In genomic region chr15:99170476-99171065, GRCh38 we compare ENCODE assay signal across 15 cellular contexts.
DNase-seq lines count a peak whose midpoint lies in the region; ATAC-seq and TF ChIP-seq lines count a peak whose summit lies in the region.
"Had no signal": no experiment of that assay in that cellular context is flagged by ENCODE, and none has a peak within 500 bp of the region (broad histone marks: within the 10 kb centered on the region; RNA-seq: fewer than 3 reads in every experiment).

No MANE protein-coding gene starts in this region.

- peaks cover 8% of the 10 kb centered on the region; the same call in 1 of the 2 replicates for H4K20me1 ChIP-seq in IMR-90 (ENCODE audit: insufficient read depth, low read length)

- H3K4me3 ChIP-seq in IMR-90 (ENCODE audit: insufficient read depth, low read depth, low read length) (no peak overlapping the region), endodermal cell (ENCODE audit: low read length) (no peak overlapping the region), lung (no peak overlapping the region)

- peaks cover 3 to 19% of the 10 kb centered on the region in 2 experiments; a peak in 3 of 4 replicates for H3K79me1 ChIP-seq in IMR-90 (ENCODE audit: low read depth in 1 of 2, low read length in 2 of 2)

- in situ Hi-C loops in IMR-90 (cut with MboI; ENCODE audit: low sequenced_read_pairs): no loop called here

- H3K4me3 Mint-ChIP-seq in endodermal cell: no peak overlapping the region
- H3K4me3 Mint-ChIP-seq: activated T-helper 17 cell treated with anti-CD3 and anti-CD28 coated beads, Interleukin-2, amount 50 U/mL, for 72 hours; dendritic cell treated with granulocyte-macrophage colony-stimulating factor and Interleukin-4, amounts not matched to agents 40 ng/mL and 50 ng/mL, for 4 days; WTC11 had no signal

- H3K9ac ChIP-seq in IMR-90 (ENCODE audit: low read depth, low read length): no peak overlapping the region
- no peak overlapping the region for H3K9ac ChIP-seq in endodermal cell (ENCODE audit: extremely low read depth, low read length, poor library complexity, severe bottlenecking)

- peak overlapping the region; percentile 17; the same call in 1 of the 2 replicates for H2AK5ac ChIP-seq in IMR-90 (ENCODE audit: low read depth, low read length)

- no peaks in the 10 kb centered on the region for H3K27me3 Mint-ChIP-seq in endodermal cell (ENCODE audit: insufficient read depth)
- H3K27me3 Mint-ChIP-seq: activated T-helper 17 cell treated with anti-CD3 and anti-CD28 coated beads, Interleukin-2, amount 50 U/mL, for 72 hours; dendritic cell treated with granulocyte-macrophage colony-stimulating factor and Interleukin-4, amounts not matched to agents 40 ng/mL and 50 ng/mL, for 4 days had no signal

- WGBS in IMR-90 (ENCODE audit: extremely low coverage in 2 of 2, insufficient read length in 1 of 2), 2 experiments: 95% methylated on average over 3 of the region's 7 CpGs; no CpG with 5 or more reads in 1 of the 2 experiments
- 77 to 84% methylated on average over 4 to 7 of the region's 7 CpGs for WGBS in endodermal cell (ENCODE audit: insufficient coverage in 1 of 2, insufficient read length in 1 of 2), 2 experiments
- 77 to 87% methylated on average over 7 of the region's 7 CpGs for WGBS in lung, 2 donors

- H3K4me1 ChIP-seq in IMR-90 (ENCODE audit: control insufficient read depth, insufficient read depth, low read length): peaks cover 24% of the 10 kb centered on the region
- H3K4me1 ChIP-seq in endodermal cell (ENCODE audit: control insufficient read depth, insufficient read depth, low read length): peaks cover 7% of the 10 kb centered on the region
- H3K4me1 ChIP-seq in lung (ENCODE audit: control insufficient read depth in 2 of 2, insufficient read depth in 2 of 2, low read length in 2 of 2): peaks cover 4 to 9% of the 10 kb centered on the region in 2 donors

- 0 out of 3 replicates have a peak overlapping the region, but pooled peaks have one; percentile 19 for H2BK15ac ChIP-seq in IMR-90 (ENCODE audit: low read depth, low read length)

- POLR2A ChIA-PET in IMR-90 (lab: Charles Lee; ENCODE audit: unreplicated experiment): no interaction called here

- H3K27ac ChIP-seq in IMR-90 (ENCODE audit: insufficient read depth, low read length): peak overlapping the region; percentile 8; the same call in 1 of the 2 replicates
- H3K27ac ChIP-seq in endodermal cell (ENCODE audit: low read depth, low read length): no peak overlapping the region
- peak overlapping the region in 1 of 2 donors; percentile 51 for H3K27ac ChIP-seq in lung (ENCODE audit: low read depth in 1 of 2, low read length in 1 of 2)
- H3K27ac ChIP-seq in temporal lobe (ENCODE audit: low read depth, low read length): peak overlapping the region; percentile 21

- peak overlapping the region; percentile 54 for H3K14ac ChIP-seq in IMR-90 (replicated peaks; ENCODE audit: low read depth, low read length)

- no peak for TF ChIP-seq POLR2A in IMR-90 (IDR thresholded peaks at IDR 0.05; ENCODE audit: low read depth, low read length)

- no peak overlapping the region for H3K56ac ChIP-seq in IMR-90 (ENCODE audit: extremely low read depth, insufficient read depth, low read length)

- H3K9me3 Mint-ChIP-seq in endodermal cell: no peaks in the 10 kb centered on the region
- H3K9me3 Mint-ChIP-seq: activated T-helper 17 cell treated with anti-CD3 and anti-CD28 coated beads, Interleukin-2, amount 50 U/mL, for 72 hours; dendritic cell treated with granulocyte-macrophage colony-stimulating factor and Interleukin-4, amounts not matched to agents 40 ng/mL and 50 ng/mL, for 4 days; WTC11 had no signal

- H2AFZ ChIP-seq in IMR-90 (replicated peaks; ENCODE audit: low read length, poor library complexity): no peak overlapping the region

- 0 out of 2 replicates have a peak overlapping the region, but pooled peaks have one; percentile 19 for H3K23ac ChIP-seq in IMR-90 (ENCODE audit: low read depth, low read length)

- no peak overlapping the region for H2AK9ac ChIP-seq in IMR-90 (replicated peaks; ENCODE audit: low read depth, low read length, poor library complexity)

- H4K5ac ChIP-seq in IMR-90 (ENCODE audit: low read depth, low read length): no peak overlapping the region

- H3K36me3 Mint-ChIP-seq in endodermal cell (ENCODE audit: low read depth): peaks cover 20% of the 10 kb centered on the region

- H3K36me3 ChIP-seq in IMR-90 (ENCODE audit: control insufficient read depth, insufficient read depth, low read length) (peaks cover 21% of the 10 kb centered on the region), endodermal cell (ENCODE audit: control insufficient read depth, insufficient read depth, low read length) (peaks cover 7% of the 10 kb centered on the region), lung (ENCODE audit: control insufficient read depth in 2 of 2, insufficient read depth in 2 of 2, low read length in 2 of 2) (peaks cover 0 to 16% of the 10 kb centered on the region in 2 donors)

- peaks cover 33% of the 10 kb centered on the region for H3K9me1 ChIP-seq in IMR-90 (ENCODE audit: insufficient read depth, low read length)

- CTCF ChIA-PET in IMR-90 (lab: Yijun Ruan, JAX): interaction anchor here (1.0 to 1.7 kb wide), 2 partner anchors 10 to 70 kb away, joined by 3 to 8 read pairs; no protein-coding TSS in a partner anchor

- H4K91ac ChIP-seq in IMR-90 (ENCODE audit: insufficient read depth, low read depth, low read length): no peak overlapping the region

- no peak overlapping the region for H3K18ac ChIP-seq in IMR-90 (ENCODE audit: low read depth, low read length)

- H3K27me3 ChIP-seq in IMR-90 (ENCODE audit: control insufficient read depth, insufficient read depth, low read length): no peaks in the 10 kb centered on the region
- H3K27me3 ChIP-seq in endodermal cell (ENCODE audit: control insufficient read depth, insufficient read depth, low read length, poor library complexity, severe bottlenecking): no peaks in the 10 kb centered on the region
- no peaks in the 10 kb centered on the region for H3K27me3 ChIP-seq in lung (ENCODE audit: control insufficient read depth, insufficient read depth)

- ATAC-seq in IMR-90 (ENCODE audit: low read depth) (no peak), lung (ENCODE audit: insufficient read depth, low FRiP score) (no peak)
- ATAC-seq: activated T-helper 17 cell treated with anti-CD3 and anti-CD28 coated beads, Interleukin-2, amount 50 U/mL, for 72 hours; HCT116; WTC11 had no signal

- H4K8ac ChIP-seq in IMR-90 (ENCODE audit: low read depth in 2 of 2, low read length in 2 of 2): peak overlapping the region in 1 of 2 experiments; percentile 9; a peak in 2 of 4 replicates

- dilution Hi-C loops in IMR-90 (cut with HindIII; ENCODE audit: low sequenced_read_pairs, unreplicated experiment): no loop called here

- H2BK120ac ChIP-seq in IMR-90 (ENCODE audit: low read depth, low read length): peak overlapping the region; percentile 68

- no peak for TF ChIP-seq RAD21 in IMR-90 (IDR thresholded peaks at IDR 0.05; ENCODE audit: low read length)

- H2BK20ac ChIP-seq in IMR-90 (ENCODE audit: low read depth, low read length): 0 out of 2 replicates have a peak overlapping the region, but pooled peaks have one; percentile 8

- no TSS peak for BruUV-seq in IMR-90 (replicated peaks; lab: Mats Ljungman, UMichigan)

- TF ChIP-seq CTCF in IMR-90 (conservative IDR thresholded peaks at IDR 0.05; ENCODE audit: low read depth, low read length): no peak
- peak; percentile 53 for TF ChIP-seq CTCF in endodermal cell (conservative IDR thresholded peaks at IDR 0.05)
- TF ChIP-seq CTCF in lung (IDR thresholded peaks at IDR 0.05; ENCODE audit: control extremely low read depth, extremely low read depth): no peak
- TF ChIP-seq CTCF in GM10266 (IDR thresholded peaks at IDR 0.05; ENCODE audit: control insufficient read depth, insufficient read depth, low read depth, missing control alignments): no peak

- peaks cover 17% of the 10 kb centered on the region for H3K4me1 Mint-ChIP-seq in endodermal cell
- H3K4me1 Mint-ChIP-seq: activated T-helper 17 cell treated with anti-CD3 and anti-CD28 coated beads, Interleukin-2, amount 50 U/mL, for 72 hours; WTC11 had no signal

- no peak overlapping the region for H3K4me2 ChIP-seq in IMR-90 (ENCODE audit: low read depth, low read length)

- H3K27ac Mint-ChIP-seq in endodermal cell: no peak overlapping the region
- H3K27ac Mint-ChIP-seq: activated T-helper 17 cell treated with anti-CD3 and anti-CD28 coated beads, Interleukin-2, amount 50 U/mL, for 72 hours; dendritic cell treated with granulocyte-macrophage colony-stimulating factor and Interleukin-4, amounts not matched to agents 40 ng/mL and 50 ng/mL, for 4 days; WTC11 had no signal

- intact Hi-C loops in IMR-90 (cut with micrococcal nuclease): no loop called here

- H3K4ac ChIP-seq in IMR-90 (ENCODE audit: low read depth, low read length): peak overlapping the region; percentile 34

- DNase-seq in IMR-90 (no peak), endodermal cell (no peak), lung (ENCODE audit: low spot score) (peak; percentile 9), COLO668 (lab: John Stamatoyannopoulos, UW; ENCODE audit: unreplicated experiment) (no peak), GM10266 (ENCODE audit: extremely low spot score) (no peak), RPMI8226 (no peak)
- no peak for DNase-seq in effector CD4-positive, alpha-beta T cell
- DNase-seq: NCI-H2081 treated with DMSO at 0.1 percent for 48 hours; NCI-H526 treated with DMSO at 0.1 percent for 48 hours; stimulated activated CD4-positive, alpha-beta T cell treated with anti-CD3 and anti-CD28 coated beads, Interleukin-2, amount 100 ng/mL, for 24 hours had no signal

- H3K9me3 ChIP-seq in IMR-90 (ENCODE audit: control insufficient read depth, insufficient read depth, low read length) (no peaks in the 10 kb centered on the region), endodermal cell (ENCODE audit: control insufficient read depth, low read length) (no peaks in the 10 kb centered on the region), lung (ENCODE audit: control insufficient read depth in 2 of 2, insufficient read depth in 1 of 2, low read length in 1 of 2) (no peaks in the 10 kb centered on the region)

- peak overlapping the region; percentile 86 for H2BK5ac ChIP-seq in IMR-90 (ENCODE audit: low read depth, low read length, poor library complexity, severe bottlenecking)

TF ChIP-seq in IMR-90, 13 proteins besides CTCF, POLR2A, EP300 and RAD21 (continues in another document):
- no peak for TF ChIP-seq RFX5 (IDR thresholded peaks at IDR 0.05; ENCODE audit: low read depth, low read length)
- TF ChIP-seq, protein P1, sequence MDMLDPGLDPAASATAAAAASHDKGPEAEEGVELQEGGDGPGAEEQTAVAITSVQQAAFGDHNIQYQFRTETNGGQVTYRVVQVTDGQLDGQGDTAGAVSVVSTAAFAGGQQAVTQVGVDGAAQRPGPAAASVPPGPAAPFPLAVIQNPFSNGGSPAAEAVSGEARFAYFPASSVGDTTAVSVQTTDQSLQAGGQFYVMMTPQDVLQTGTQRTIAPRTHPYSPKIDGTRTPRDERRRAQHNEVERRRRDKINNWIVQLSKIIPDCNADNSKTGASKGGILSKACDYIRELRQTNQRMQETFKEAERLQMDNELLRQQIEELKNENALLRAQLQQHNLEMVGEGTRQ (IDR thresholded peaks at IDR 0.05; ENCODE audit: low read depth, low read length): no peak
